Comparison of ENCODE assay signal across 21 cellular contexts in genomic region chr11:117733311-117733710, GRCh38.
"Had no signal": no experiment of that assay in that cellular context is flagged by ENCODE, and none has a peak within 500 bp of the region (broad histone marks: within the 10 kb centered on the region; RNA-seq: fewer than 3 reads in every experiment).

No MANE protein-coding gene starts in this region.

- FAIRE-seq: bronchial epithelial cell, pancreas had no signal

- H3K4me1 Mint-ChIP-seq: activated naive CD8-positive, alpha-beta T cell treated with anti-CD3 and anti-CD28 coated beads for 36 hours; immature natural killer cell; natural killer cell; stimulated activated memory B cell treated with anti-CD40 and anti-IgM and Interleukin-4, amounts not matched to agents 10 μg/mL and 1 μg/mL and 100 μg/mL, for 72 hours had no signal

- H3K4me1 ChIP-seq: foreskin keratinocyte, pancreas, stomach, testis, vagina had no signal

- H3K27ac ChIP-seq: foreskin keratinocyte, left lung, pancreas, skin epidermis, stomach, testis, vagina had no signal

- H3K4me3 Mint-ChIP-seq: activated naive CD8-positive, alpha-beta T cell treated with anti-CD3 and anti-CD28 coated beads for 36 hours; immature natural killer cell; mesothelial cell of epicardium; natural killer cell; stimulated activated memory B cell treated with anti-CD40 and anti-IgM and Interleukin-4, amounts not matched to agents 10 μg/mL and 1 μg/mL and 100 μg/mL, for 72 hours; WTC11 had no signal

- H3K27me3 Mint-ChIP-seq: activated naive CD8-positive, alpha-beta T cell treated with anti-CD3 and anti-CD28 coated beads for 36 hours had no signal

- H3K36me3 ChIP-seq: left lung, pancreas, stomach, vagina had no signal

- H3K27ac Mint-ChIP-seq: activated naive CD8-positive, alpha-beta T cell treated with anti-CD3 and anti-CD28 coated beads for 36 hours; immature natural killer cell; mesothelial cell of epicardium; natural killer cell; stimulated activated memory B cell treated with anti-CD40 and anti-IgM and Interleukin-4, amounts not matched to agents 10 μg/mL and 1 μg/mL and 100 μg/mL, for 72 hours; WTC11 had no signal

- H3K9me3 Mint-ChIP-seq: activated naive CD8-positive, alpha-beta T cell treated with anti-CD3 and anti-CD28 coated beads for 36 hours; immature natural killer cell; natural killer cell; stimulated activated memory B cell treated with anti-CD40 and anti-IgM and Interleukin-4, amounts not matched to agents 10 μg/mL and 1 μg/mL and 100 μg/mL, for 72 hours; WTC11 had no signal

- H3K9me3 ChIP-seq: left lung, pancreas, stomach, testis, vagina had no signal

- DNase-seq: activated naive CD4-positive, alpha-beta T cell treated with Interleukin-2 at 50 U/mL for 16 hours; activated naive CD8-positive, alpha-beta T cell treated with anti-CD3 and anti-CD28 coated beads for 36 hours; activated T-cell treated with anti-CD3 and anti-CD28 coated beads, Interleukin-2, amount 50 U/mL, for 48 hours; effector CD8-positive, alpha-beta T cell; foreskin keratinocyte; immature natural killer cell; left lung; natural killer cell; pancreas; right cardiac atrium; stimulated activated CD4-positive, alpha-beta T cell treated with anti-CD3 and anti-CD28 coated beads, Interleukin-1b, Interleukin-23, amount 100 ng/mL, for 48 hours; stomach; T-helper 1 cell; testis; trophoblast cell had no signal

- H3K36me3 Mint-ChIP-seq: activated naive CD8-positive, alpha-beta T cell treated with anti-CD3 and anti-CD28 coated beads for 36 hours; immature natural killer cell; mesothelial cell of epicardium; natural killer cell; stimulated activated memory B cell treated with anti-CD40 and anti-IgM and Interleukin-4, amounts not matched to agents 10 μg/mL and 1 μg/mL and 100 μg/mL, for 72 hours; WTC11 had no signal

- H3K4me3 ChIP-seq: left lung, pancreas, skin epidermis, stomach, testis, vagina had no signal

- H3K27me3 ChIP-seq: left lung, pancreas, stomach, testis, vagina had no signal
